9 cellular contexts compared by ENCODE assay signal in the genomic region with DNA sequence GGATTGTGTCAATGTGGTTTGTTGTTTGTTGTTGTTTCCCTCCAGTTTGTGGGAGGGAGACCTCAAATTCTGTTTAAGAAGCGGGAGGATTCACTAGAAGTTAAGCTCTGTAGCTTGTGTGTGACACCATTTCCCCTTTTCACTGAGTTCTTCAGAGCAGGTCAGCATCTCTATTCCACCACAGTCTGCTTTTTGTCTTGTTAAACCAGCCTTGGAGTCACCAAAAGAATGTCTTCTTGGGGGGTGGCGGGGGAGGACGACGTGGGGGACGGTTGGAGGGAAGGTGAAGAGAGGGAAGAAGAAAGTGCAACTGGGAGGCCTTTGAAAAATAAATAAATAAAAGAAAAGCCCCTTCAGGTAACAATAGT. TPM values are rescaled to one million over a fixed set of nuclear protein-coding genes. Genes with fewer than 3 reads are reported as not detected.
DNase-seq lines count a peak whose midpoint lies in the region; ATAC-seq, FAIRE-seq and TF ChIP-seq lines count a peak whose summit lies in the region.
"Had no signal": no experiment of that assay in that cellular context is flagged by ENCODE, and none has a peak within 500 bp of the region (broad histone marks: within the 10 kb centered on the region; RNA-seq: fewer than 3 reads in every experiment).

No MANE protein-coding gene starts in this region.

- H3K9me3 ChIP-seq in left ventricle myocardium inferior (replicated peaks) (no peaks in the 10 kb centered on the region), right atrium auricular region (no peaks in the 10 kb centered on the region), IMR-90 (ENCODE audit: control insufficient read depth, insufficient read depth, low read length) (no peaks in the 10 kb centered on the region), parathyroid adenoma (ENCODE audit: control insufficient read depth, low read length) (no peaks in the 10 kb centered on the region)

- H3K23ac ChIP-seq in IMR-90 (ENCODE audit: low read depth, low read length), result peak overlapping the region; percentile 36; the same call in 1 of the 2 replicates

- CTCF ChIA-PET in IMR-90 (lab: Yijun Ruan, JAX), result interaction anchor here (1.1 to 1.2 kb wide), 2 partner anchors 9 to 26 kb away, joined by 3 read pairs; no protein-coding TSS in a partner anchor

- H3K56ac ChIP-seq in IMR-90 (ENCODE audit: extremely low read depth, insufficient read depth, low read length), result no peak overlapping the region

- H3K36me3 ChIP-seq in left ventricle myocardium inferior, result no peaks in the 10 kb centered on the region
- H3K36me3 ChIP-seq in right atrium auricular region, result no peaks in the 10 kb centered on the region
- no peaks in the 10 kb centered on the region for H3K36me3 ChIP-seq in IMR-90 (ENCODE audit: control insufficient read depth, insufficient read depth, low read length)
- no peaks in the 10 kb centered on the region for H3K36me3 ChIP-seq in parathyroid adenoma (ENCODE audit: control insufficient read depth, insufficient read depth, low read length)

- H3K14ac ChIP-seq in IMR-90 (replicated peaks; ENCODE audit: low read depth, low read length), result no peak overlapping the region

- no peak overlapping the region for H2BK5ac ChIP-seq in IMR-90 (ENCODE audit: low read depth, low read length, poor library complexity, severe bottlenecking)

- POLR2A ChIA-PET in IMR-90 (lab: Charles Lee; ENCODE audit: unreplicated experiment), result no interaction called here

- WGBS in IMR-90 (ENCODE audit: extremely low coverage in 2 of 2, insufficient read length in 1 of 2), 2 experiments, result no CpG with 5 or more reads among the region's 5 CpGs

- no peaks in the 10 kb centered on the region for H3K9me1 ChIP-seq in IMR-90 (ENCODE audit: insufficient read depth, low read length)

- DNase-seq in left ventricle myocardium inferior, result no peak
- DNase-seq in right atrium auricular region (ENCODE audit: low spot score), result no peak
- no peak for DNase-seq in IMR-90
- no peak for DNase-seq in coronary artery (ENCODE audit: low spot score)
- no peak for DNase-seq in stimulated activated CD4-positive, alpha-beta T cell treated with anti-CD3 and anti-CD28 coated beads, Interleukin-15, amount 100 ng/mL, for 24 hours
- DNase-seq in NCI-H187 treated with DMSO at 0.1 percent for 48 hours (lab: John Stamatoyannopoulos, UW), result no peak
- no peak for DNase-seq in frontal cortex (ENCODE audit: low spot score in 2 of 2)

- H4K8ac ChIP-seq in IMR-90 (ENCODE audit: low read depth in 2 of 2, low read length in 2 of 2), result no peak overlapping the region

- TF ChIP-seq RAD21 in IMR-90 (IDR thresholded peaks at IDR 0.05; ENCODE audit: low read length), result no peak

- no peak overlapping the region for H3K4ac ChIP-seq in IMR-90 (ENCODE audit: low read depth, low read length)

- no TSS peak for BruUV-seq in IMR-90 (replicated peaks; lab: Mats Ljungman, UMichigan)

- H3K27ac ChIP-seq in left ventricle myocardium inferior (replicated peaks), result peak overlapping the region; percentile 87
- no peak overlapping the region for H3K27ac ChIP-seq in right atrium auricular region
- no peak overlapping the region for H3K27ac ChIP-seq in IMR-90 (ENCODE audit: insufficient read depth, low read length)
- H3K27ac ChIP-seq in coronary artery, result no peak overlapping the region
- H3K27ac ChIP-seq in parathyroid adenoma, result no peak overlapping the region

- H4K20me1 ChIP-seq in IMR-90 (ENCODE audit: insufficient read depth, low read length), result no peaks in the 10 kb centered on the region

- H3K79me1 ChIP-seq in IMR-90 (ENCODE audit: low read depth in 1 of 2, low read length in 2 of 2), result no peaks in the 10 kb centered on the region

- ATAC-seq in IMR-90 (ENCODE audit: low read depth), result no peak

- H3K18ac ChIP-seq in IMR-90 (ENCODE audit: low read depth, low read length), result no peak overlapping the region

- H2AK9ac ChIP-seq in IMR-90 (replicated peaks; ENCODE audit: low read depth, low read length, poor library complexity), result no peak overlapping the region

- no peak overlapping the region for H2BK15ac ChIP-seq in IMR-90 (ENCODE audit: low read depth, low read length)

- H3K4me3 ChIP-seq in left ventricle myocardium inferior (peak overlapping the region; percentile 73), right atrium auricular region (peak overlapping the region in 1 of 2 donors; percentile 66), IMR-90 (ENCODE audit: insufficient read depth, low read depth, low read length) (no peak overlapping the region), coronary artery (peak overlapping the region; percentile 77), parathyroid adenoma (ENCODE audit: low read depth, low read length) (peak overlapping the region; percentile 72)

- no peak overlapping the region for H2BK120ac ChIP-seq in IMR-90 (ENCODE audit: low read depth, low read length)

- H2AFZ ChIP-seq in IMR-90 (replicated peaks; ENCODE audit: low read length, poor library complexity), result peak overlapping the region; percentile 93
- H2AFZ ChIP-seq in parathyroid adenoma, result peak overlapping the region; percentile 79

- no peaks in the 10 kb centered on the region for H3K79me2 ChIP-seq in parathyroid adenoma

- H4K5ac ChIP-seq in IMR-90 (ENCODE audit: low read depth, low read length), result no peak overlapping the region

- H2AK5ac ChIP-seq in IMR-90 (ENCODE audit: low read depth, low read length), result no peak overlapping the region

- dilution Hi-C loops in IMR-90 (cut with HindIII; ENCODE audit: low sequenced_read_pairs, unreplicated experiment), result no loop called here

- TF ChIP-seq CTCF in left ventricle myocardium inferior (IDR thresholded peaks at IDR 0.05; ENCODE audit: borderline replicate concordance) (no peak), right atrium auricular region (IDR thresholded peaks at IDR 0.05) (no peak), IMR-90 (conservative IDR thresholded peaks at IDR 0.05; ENCODE audit: low read depth, low read length) (no peak), coronary artery (IDR thresholded peaks at IDR 0.05) (no peak), parathyroid adenoma (IDR thresholded peaks at IDR 0.05) (no peak)

- H3K4me2 ChIP-seq in IMR-90 (ENCODE audit: low read depth, low read length), result peak overlapping the region; percentile 61
- peak overlapping the region; percentile 96 for H3K4me2 ChIP-seq in parathyroid adenoma (ENCODE audit: low read length)

- no peak overlapping the region for H2BK20ac ChIP-seq in IMR-90 (ENCODE audit: low read depth, low read length)

- no peak overlapping the region for H4K91ac ChIP-seq in IMR-90 (ENCODE audit: insufficient read depth, low read depth, low read length)

- FAIRE-seq in frontal cortex (lab: Jason Lieb, UNC), result no peak
- FAIRE-seq: endometrium had no signal

- H3K9ac ChIP-seq in IMR-90 (ENCODE audit: low read depth, low read length), result no peak overlapping the region
- H3K9ac ChIP-seq in parathyroid adenoma, result no peak overlapping the region

- TF ChIP-seq POLR2A in IMR-90 (IDR thresholded peaks at IDR 0.05; ENCODE audit: low read depth, low read length), result no peak

- H3K4me1 ChIP-seq in left ventricle myocardium inferior (peaks cover 60% of the 10 kb centered on the region), right atrium auricular region (peaks cover 0 to 51% of the 10 kb centered on the region in 2 donors), IMR-90 (ENCODE audit: control insufficient read depth, insufficient read depth, low read length) (no peaks in the 10 kb centered on the region), parathyroid adenoma (no peaks in the 10 kb centered on the region)

- intact Hi-C loops in left ventricle myocardium inferior (cut with micrococcal nuclease), result no loop called here
- intact Hi-C loops in IMR-90 (cut with micrococcal nuclease), result loop anchor here (10.0 kb wide), 1 partner anchor 1981 kb away; no protein-coding TSS in a partner anchor

- in situ Hi-C loops in IMR-90 (cut with MboI; ENCODE audit: low sequenced_read_pairs), result no loop called here

- H3K27me3 ChIP-seq in left ventricle myocardium inferior (ENCODE audit: low read depth) (peaks cover 95% of the 10 kb centered on the region), right atrium auricular region (peaks cover 13 to 14% of the 10 kb centered on the region in 2 donors), IMR-90 (ENCODE audit: control insufficient read depth, insufficient read depth, low read length) (peaks cover 47% of the 10 kb centered on the region), parathyroid adenoma (ENCODE audit: control insufficient read depth, insufficient read depth, low read length) (no peaks in the 10 kb centered on the region)

TF ChIP-seq in IMR-90, 13 proteins besides CTCF, POLR2A, EP300 and RAD21:
- no peak for TF ChIP-seq NFE2L2 (IDR thresholded peaks at IDR 0.05; ENCODE audit: low read depth, low read length)
- no peak for TF ChIP-seq RFX5 (IDR thresholded peaks at IDR 0.05; ENCODE audit: low read depth, low read length)
- no peak for TF ChIP-seq MAZ (IDR thresholded peaks at IDR 0.05; ENCODE audit: borderline replicate concordance, low read depth, low read length)
- no peak for TF ChIP-seq SMC3 (IDR thresholded peaks at IDR 0.05; ENCODE audit: low read depth, low read length)
- TF ChIP-seq MXI1 (IDR thresholded peaks at IDR 0.05; ENCODE audit: borderline replicate concordance, low read depth, low read length), result no peak
- TF ChIP-seq FOS (IDR thresholded peaks at IDR 0.05; ENCODE audit: low read depth, low read length), result no peak
- no peak for TF ChIP-seq BHLHE40 (IDR thresholded peaks at IDR 0.05; ENCODE audit: low read depth, low read length)
TF ChIP-seq in IMR-90: peak in this region for 0.

RNA-seq across cellular contexts. Expression of gene BCL11A, which starts 2.3 kb away (rescaled TPM):
- total RNA-seq in left ventricle myocardium inferior (27.1 TPM), right atrium auricular region (1 to 10 TPM; 2.2 to 3.3 TPM), IMR-90 (2012; rRNA removed) (1.1 and 1.7 TPM in 2 replicates), frontal cortex (68.1 TPM)
- 1.0 and 1.2 TPM in 2 replicates for polyA plus RNA-seq in IMR-90 (2012; rRNA removed)
- 0.51 and 0.54 TPM in 2 replicates for polyA plus RNA-seq in IMR-90 (2012; cell fraction: cytosol; rRNA removed)
- polyA plus RNA-seq in IMR-90 (2012; cell fraction: nucleus; rRNA removed; ENCODE audit: low replicate concordance), result 0.81 and 2.6 TPM in 2 replicates
